ENCODE assay signal across 12 cellular contexts in genomic region chr21:36122977-36123376, GRCh38. TPM values are rescaled to one million over a fixed set of nuclear protein-coding genes. Genes with fewer than 3 reads are reported as not detected.
DNase-seq lines count a peak whose midpoint lies in the region; TF ChIP-seq lines count a peak whose summit lies in the region.
"Had no signal": no experiment of that assay in that cellular context is flagged by ENCODE, and none has a peak within 500 bp of the region (broad histone marks: within the 10 kb centered on the region; RNA-seq: fewer than 3 reads in every experiment).

No MANE protein-coding gene starts in this region.

- TF ChIP-seq EP300 in sigmoid colon (IDR thresholded peaks at IDR 0.05): no peak

- peaks cover 5% of the 10 kb centered on the region for H3K4me1 Mint-ChIP-seq in progenitor cell of endocrine pancreas (ENCODE audit: low read depth)
- H3K4me1 Mint-ChIP-seq in activated CD4-positive, alpha-beta memory T cell treated with anti-CD3 and anti-CD28 coated beads for 36 hours (ENCODE audit: low read depth): peaks cover 4% of the 10 kb centered on the region

- H3K4me1 ChIP-seq in sigmoid colon: peaks cover 0 to 5% (median 2%) of the 10 kb centered on the region in 4 donors

- H3K9me3 Mint-ChIP-seq in progenitor cell of endocrine pancreas (ENCODE audit: low read depth): no peaks in the 10 kb centered on the region
- H3K9me3 Mint-ChIP-seq in activated CD4-positive, alpha-beta memory T cell treated with anti-CD3 and anti-CD28 coated beads for 36 hours: no peaks in the 10 kb centered on the region
- H3K9me3 Mint-ChIP-seq: stimulated activated memory B cell treated with anti-CD40 and anti-IgM and Interleukin-4, amounts not matched to agents 10 μg/mL and 1 μg/mL and 100 μg/mL, for 72 hours had no signal

- TF ChIP-seq POLR2A in NB4 (IDR thresholded peaks at IDR 0.05; ENCODE audit: extremely low read depth, insufficient read length): no peak
- no peak for TF ChIP-seq POLR2A in sigmoid colon (IDR thresholded peaks at IDR 0.05)

- H3K27ac Mint-ChIP-seq in progenitor cell of endocrine pancreas: no peak overlapping the region
- H3K27ac Mint-ChIP-seq in activated CD4-positive, alpha-beta memory T cell treated with anti-CD3 and anti-CD28 coated beads for 36 hours: no peak overlapping the region
- H3K27ac Mint-ChIP-seq: stimulated activated memory B cell treated with anti-CD40 and anti-IgM and Interleukin-4, amounts not matched to agents 10 μg/mL and 1 μg/mL and 100 μg/mL, for 72 hours had no signal

- POLR2A ChIA-PET in activated CD4-positive, alpha-beta memory T cell treated with anti-CD3 and anti-CD28 coated beads for 36 hours (lab: Charles Lee): no interaction called here

- intact Hi-C loops in activated CD4-positive, alpha-beta memory T cell treated with anti-CD3 and anti-CD28 coated beads for 36 hours (cut with micrococcal nuclease): no loop called here
- intact Hi-C loops in sigmoid colon (cut with DNase I): no loop called here

- no peaks in the 10 kb centered on the region for H3K9me3 ChIP-seq in sigmoid colon

- WGBS in sigmoid colon, 2 donors: 51 to 70% methylated on average over 4 of the region's 4 CpGs

- no peak overlapping the region for H3K4me3 Mint-ChIP-seq in progenitor cell of endocrine pancreas (ENCODE audit: low read depth)
- H3K4me3 Mint-ChIP-seq in activated CD4-positive, alpha-beta memory T cell treated with anti-CD3 and anti-CD28 coated beads for 36 hours: no peak overlapping the region
- H3K4me3 Mint-ChIP-seq: stimulated activated memory B cell treated with anti-CD40 and anti-IgM and Interleukin-4, amounts not matched to agents 10 μg/mL and 1 μg/mL and 100 μg/mL, for 72 hours had no signal

- CTCF ChIA-PET in activated CD4-positive, alpha-beta memory T cell treated with anti-CD3 and anti-CD28 coated beads for 36 hours (lab: Charles Lee): interaction anchor here (0.7 to 1.2 kb wide), 2 partner anchors 10 to 109 kb away, joined by 3 to 6 read pairs; no protein-coding TSS in a partner anchor

- H3K27me3 Mint-ChIP-seq in progenitor cell of endocrine pancreas: peaks cover 2% of the 10 kb centered on the region
- no peaks in the 10 kb centered on the region for H3K27me3 Mint-ChIP-seq in activated CD4-positive, alpha-beta memory T cell treated with anti-CD3 and anti-CD28 coated beads for 36 hours
- H3K27me3 Mint-ChIP-seq: stimulated activated memory B cell treated with anti-CD40 and anti-IgM and Interleukin-4, amounts not matched to agents 10 μg/mL and 1 μg/mL and 100 μg/mL, for 72 hours had no signal

- H3K36me3 ChIP-seq in sigmoid colon: no peaks in the 10 kb centered on the region

- no peaks in the 10 kb centered on the region for H3K36me3 Mint-ChIP-seq in progenitor cell of endocrine pancreas (ENCODE audit: insufficient read depth)
- no peaks in the 10 kb centered on the region for H3K36me3 Mint-ChIP-seq in activated CD4-positive, alpha-beta memory T cell treated with anti-CD3 and anti-CD28 coated beads for 36 hours
- H3K36me3 Mint-ChIP-seq: stimulated activated memory B cell treated with anti-CD40 and anti-IgM and Interleukin-4, amounts not matched to agents 10 μg/mL and 1 μg/mL and 100 μg/mL, for 72 hours had no signal

- no peaks in the 10 kb centered on the region for H3K27me3 ChIP-seq in sigmoid colon

- H3K4me3 ChIP-seq in GM12864 (ENCODE audit: low read depth, low read length) (no peak overlapping the region), NB4 (ENCODE audit: low read depth, low read length) (no peak overlapping the region), coronary artery (no peak overlapping the region), sigmoid colon (no peak overlapping the region)

- no peak overlapping the region for H3K27ac ChIP-seq in coronary artery
- no peak overlapping the region for H3K27ac ChIP-seq in sigmoid colon
- H3K27ac ChIP-seq: HL-60 had no signal

- DNase-seq in GM12864 (ENCODE audit: low read depth) (no peak), NB4 (ENCODE audit: low read depth) (no peak), coronary artery (ENCODE audit: low spot score) (no peak), progenitor cell of endocrine pancreas (ENCODE audit: low spot score, unreplicated experiment) (no peak), sigmoid colon (no peak), HK-2 (ENCODE audit: unreplicated experiment) (no peak)
- DNase-seq in activated CD4-positive, alpha-beta memory T cell treated with anti-CD3 and anti-CD28 coated beads for 36 hours: no peak
- DNase-seq: GDM1; NCI-H1436; stimulated activated CD4-positive, alpha-beta T cell treated with anti-CD3 and anti-CD28 coated beads, Interleukin-15, amount 100 ng/mL, for 24 hours had no signal

- TF ChIP-seq CTCF in GM12864 (IDR thresholded peaks at IDR 0.05; ENCODE audit: low read depth, low read length, missing control alignments): peak; percentile 31
- peak; percentile 15 for TF ChIP-seq CTCF in NB4 (IDR thresholded peaks at IDR 0.05; ENCODE audit: low read depth, low read length)
- peak; percentile 23 for TF ChIP-seq CTCF in coronary artery (IDR thresholded peaks at IDR 0.05)
- TF ChIP-seq CTCF in progenitor cell of endocrine pancreas (IDR thresholded peaks at IDR 0.05; ENCODE audit: unreplicated experiment): peak; percentile 47
- TF ChIP-seq CTCF in sigmoid colon (IDR thresholded peaks at IDR 0.05): peak in 1 of 4 experiments; percentile 26

RNA-seq across cellular contexts. Expression of gene CBR3, which starts 11.9 kb away (rescaled TPM):
- not detected in 2 replicates for total RNA-seq in progenitor cell of endocrine pancreas
- 10 to 100 TPM; 25.8 to 27.6 TPM for total RNA-seq in activated CD4-positive, alpha-beta memory T cell treated with anti-CD3 and anti-CD28 coated beads for 36 hours
- 10 to 100 TPM in 3 of 4 donors, 1 to 10 TPM in 1; 3.5 to 17.8 (median 15.5) TPM for total RNA-seq in sigmoid colon
- 10 to 100 TPM in 1 of 3 donors, 1 to 10 TPM in 2; 2.3 to 10.2 (median 8.9) TPM for polyA plus RNA-seq in sigmoid colon

RNA-seq across cellular contexts. Expression of gene DOP1B, which starts 33.6 kb away (rescaled TPM):
- total RNA-seq in progenitor cell of endocrine pancreas (47.7 and 57.4 TPM in 2 replicates), sigmoid colon (10 to 100 TPM in 2 of 4 donors, 1 to 10 TPM in 2; 7.4 to 14.7 (median 9.8) TPM)
- total RNA-seq in activated CD4-positive, alpha-beta memory T cell treated with anti-CD3 and anti-CD28 coated beads for 36 hours: 10 to 100 TPM; 19.4 to 19.6 TPM
- polyA plus RNA-seq in sigmoid colon: 10 to 100 TPM; 12.5 to 20.7 (median 13.8) TPM

RNA-seq across cellular contexts. Expression of gene CBR1, which starts 53.2 kb away (rescaled TPM):
- total RNA-seq in progenitor cell of endocrine pancreas (13.2 and 13.5 TPM in 2 replicates), sigmoid colon (100 to 1,000 TPM; 102 to 264 (median 159) TPM)
- 10 to 100 TPM; 45.6 to 47.2 TPM for total RNA-seq in activated CD4-positive, alpha-beta memory T cell treated with anti-CD3 and anti-CD28 coated beads for 36 hours
- polyA plus RNA-seq in sigmoid colon: 100 to 1,000 TPM; 110 to 214 (median 180) TPM
